Comparison of ENCODE assay signal across 9 cellular contexts in genomic region chr11:59186130-59186594, GRCh38. TPM values are rescaled to one million over a fixed set of nuclear protein-coding genes. Genes with fewer than 3 reads are reported as not detected.
DNase-seq lines count a peak whose midpoint lies in the region; ATAC-seq and TF ChIP-seq lines count a peak whose summit lies in the region.
"Had no signal": no experiment of that assay in that cellular context is flagged by ENCODE, and none has a peak within 500 bp of the region (broad histone marks: within the 10 kb centered on the region; RNA-seq: fewer than 3 reads in every experiment).

No MANE protein-coding gene starts in this region.

- H3K4me3 ChIP-seq in LNCaP clone FGC (ENCODE audit: low read depth, low read length) (no peak overlapping the region), fibroblast of pulmonary artery (replicated peaks; ENCODE audit: low read depth, low read length) (no peak overlapping the region), smooth muscle cell (no peak overlapping the region)

- no peak overlapping the region for H3K27ac ChIP-seq in smooth muscle cell (ENCODE audit: low read depth)

- intact Hi-C loops in Calu3 (cut with micrococcal nuclease; ENCODE audit: unreplicated experiment), result loop anchor here (1.0 to 5.0 kb wide), 3 partner anchors 15 to 361 kb away; no protein-coding TSS in a partner anchor

- no peaks in the 10 kb centered on the region for H3K27me3 Mint-ChIP-seq in Calu3 (ENCODE audit: unreplicated experiment)

- no peaks in the 10 kb centered on the region for H3K27me3 ChIP-seq in smooth muscle cell (ENCODE audit: low read depth)

- CTCF ChIA-PET in Calu3 (lab: Charles Lee), result interaction anchor here (0.7 to 4.3 kb wide), 13 partner anchors 12 to 351 kb away, joined by 3 to 137 read pairs (median 6); partner anchors contain the start of gene DTX4

- ATAC-seq in GM19397 (IDR thresholded peaks at IDR 0.05; ENCODE audit: unreplicated experiment), result peak; percentile 66

- H3K4me3 Mint-ChIP-seq in Calu3 (ENCODE audit: low read depth, unreplicated experiment), result peak overlapping the region; percentile 72

- no peaks in the 10 kb centered on the region for H3K9me3 ChIP-seq in smooth muscle cell (replicated peaks; ENCODE audit: low read depth)

- peak; percentile 91 for TF ChIP-seq CTCF in Calu3 (IDR thresholded peaks at IDR 0.05; ENCODE audit: unreplicated experiment)
- peak; percentile 36 for TF ChIP-seq CTCF in LNCaP clone FGC (IDR thresholded peaks at IDR 0.05; ENCODE audit: control insufficient read depth, extremely low read depth, insufficient read depth)
- TF ChIP-seq CTCF in fibroblast of pulmonary artery (IDR thresholded peaks at IDR 0.05; ENCODE audit: low read length, missing control alignments), result peak; percentile 60
- peak; percentile 57 for TF ChIP-seq CTCF in smooth muscle cell (IDR thresholded peaks at IDR 0.05; ENCODE audit: borderline replicate concordance, insufficient read depth, poor library complexity, severe bottlenecking)

- peaks cover 48% of the 10 kb centered on the region for H3K36me3 Mint-ChIP-seq in Calu3 (ENCODE audit: insufficient read depth, unreplicated experiment)

- H3K79me2 ChIP-seq in smooth muscle cell (ENCODE audit: low read depth), result peaks cover 3% of the 10 kb centered on the region

- no peak overlapping the region for H3K4me2 ChIP-seq in smooth muscle cell

- no TSS peak for BruUV-seq in Calu3 (replicated peaks; lab: Mats Ljungman, UMichigan)

- H3K4me1 Mint-ChIP-seq in Calu3 (ENCODE audit: low read depth, unreplicated experiment), result peaks cover 82% of the 10 kb centered on the region

- DNase-seq in Calu3, result peak; percentile 95
- no peak for DNase-seq in LNCaP clone FGC (ENCODE audit: low read depth)
- DNase-seq in activated CD8-positive, alpha-beta memory T cell treated with anti-CD3 and anti-CD28 coated beads, Interleukin-2, amount 50 U/mL, for 4 hours, result peak; percentile 63
- peak; percentile 23 for DNase-seq in fibroblast of pulmonary artery (ENCODE audit: low read depth)
- DNase-seq in smooth muscle cell (lab: John Stamatoyannopoulos, UW; ENCODE audit: unreplicated experiment), result no peak
- no peak for DNase-seq in NOMO-1 treated with dmso at 0.1 percent for 144 hours (lab: John Stamatoyannopoulos, UW; ENCODE audit: unreplicated experiment)
- no peak for DNase-seq in NCI-H1092 treated with DMSO at 0.1 percent for 48 hours (lab: John Stamatoyannopoulos, UW)

- no peaks in the 10 kb centered on the region for H3F3A ChIP-seq in smooth muscle cell (ENCODE audit: low read depth)

- peaks cover 1% of the 10 kb centered on the region for H3K4me1 ChIP-seq in smooth muscle cell (ENCODE audit: low read depth)

- H4K20me1 ChIP-seq in smooth muscle cell (ENCODE audit: low read depth), result peaks cover 66% of the 10 kb centered on the region

- no peaks in the 10 kb centered on the region for H3K36me3 ChIP-seq in smooth muscle cell (ENCODE audit: low read depth)

- H3K27ac Mint-ChIP-seq in Calu3 (ENCODE audit: unreplicated experiment), result peak overlapping the region; percentile 94

- WGBS in smooth muscle cell (ENCODE audit: low lambda C conversion rate), result 67% methylated on average over 5 of the region's 5 CpGs

- H2AFZ ChIP-seq in smooth muscle cell (ENCODE audit: low read depth), result no peak overlapping the region

- no peaks in the 10 kb centered on the region for H3K9me3 Mint-ChIP-seq in Calu3 (ENCODE audit: low read depth, unreplicated experiment)

- no peak overlapping the region for H3K9ac ChIP-seq in smooth muscle cell (ENCODE audit: low read depth)

RNA-seq across cellular contexts. Expression of gene DTX4, which starts 14.2 kb away (rescaled TPM):
- total RNA-seq in Calu3 (2022) (56.7 and 65.8 TPM in 2 replicates), smooth muscle cell (13.0 and 14.2 TPM in 2 replicates)
- 10.2 and 14.1 TPM in 2 replicates for polyA plus RNA-seq in smooth muscle cell

RNA-seq across cellular contexts. Expression of gene MPEG1, which starts 26.6 kb away (rescaled TPM):
- not detected in 2 replicates for total RNA-seq in Calu3 (2022)
- total RNA-seq in smooth muscle cell, result 0.13 TPM in 1 of 2 replicates, not detected in the other
- polyA plus RNA-seq in smooth muscle cell, result 0.07 TPM in 1 of 2 replicates, not detected in the other
- total RNA-seq: pulmonary artery endothelial cell had no signal

RNA-seq across cellular contexts. Expression of gene FAM111A, which starts 43.5 kb away (rescaled TPM):
- total RNA-seq in Calu3 (2022) (87.9 and 91.6 TPM in 2 replicates), smooth muscle cell (14.3 and 36.8 TPM in 2 replicates)
- 6.2 and 11.1 TPM in 2 replicates for polyA plus RNA-seq in smooth muscle cell

Comparison
In these comparisons a context has a peak if more than half of its experiments do, and no peak if none do; other contexts are left out.
1. DNase-seq: peak in Calu3 (single experiment), activated CD8-positive, alpha-beta memory T cell treated with anti-CD3 and anti-CD28 coated beads, Interleukin-2, amount 50 U/mL, for 4 hours (single experiment) and fibroblast of pulmonary artery (single experiment); none in LNCaP clone FGC (single experiment), smooth muscle cell (single experiment), NOMO-1 treated with dmso at 0.1 percent for 144 hours (single experiment) and NCI-H1092 treated with DMSO at 0.1 percent for 48 hours (single experiment).
2. CTCF ChIP-seq: peak in every context shown above with its lines; median percentile 91 in Calu3; 60 in fibroblast of pulmonary artery; 57 in smooth muscle cell; 36 in LNCaP clone FGC.